In the genomic region with DNA sequence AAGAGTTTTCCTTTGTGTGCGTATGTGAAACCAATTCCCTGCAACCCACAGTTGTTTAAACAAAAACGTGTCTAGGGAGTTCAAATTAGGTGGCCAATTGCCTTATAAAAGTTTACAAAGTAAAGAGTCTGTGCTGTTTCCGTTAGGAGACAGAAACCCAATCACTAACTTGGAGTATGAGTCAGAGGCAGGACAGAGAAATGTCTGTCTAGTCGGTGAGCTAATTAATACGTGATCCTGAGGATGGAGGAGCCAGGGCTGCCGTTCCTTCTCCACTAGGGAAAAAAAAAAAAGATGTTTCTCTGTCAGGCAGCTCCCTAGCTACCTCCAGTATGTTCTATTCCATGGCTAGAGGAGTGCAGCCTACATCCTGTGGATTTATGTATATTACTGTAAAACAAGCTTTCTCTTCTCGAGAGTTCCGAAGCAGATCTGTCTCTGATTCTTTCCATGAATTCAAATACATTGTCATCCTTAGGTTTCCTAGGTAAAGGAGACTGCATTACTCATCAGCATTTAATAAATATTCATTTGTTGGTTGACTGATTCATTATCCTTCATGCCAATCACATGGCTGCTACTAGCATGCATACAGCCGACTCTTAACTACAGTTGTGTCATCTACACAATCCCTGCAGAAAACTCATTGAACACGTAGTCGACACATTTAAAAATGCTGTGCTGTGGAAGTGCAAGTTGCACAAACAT, we compare ENCODE assay signal across 14 cellular contexts.
A peak's percentile ranks its signal among the peaks of the same experiment; 100 is the strongest.
DNase-seq lines count a peak whose midpoint lies in the region; FAIRE-seq and TF ChIP-seq lines count a peak whose summit lies in the region.
"Had no signal": no experiment of that assay in that cellular context is flagged by ENCODE, and none has a peak within 500 bp of the region (broad histone marks: within the 10 kb centered on the region; RNA-seq: fewer than 3 reads in every experiment).

No MANE protein-coding gene starts in this region.

- no peak overlapping the region for H4K8ac ChIP-seq in mesenchymal stem cell (ENCODE audit: low read length)

- CTCF ChIA-PET in mammary epithelial cell (lab: Charles Lee; ENCODE audit: low non-redundant PET) (no interaction called here), OCI-LY7 (lab: Charles Lee; ENCODE audit: unreplicated experiment) (no interaction called here)

- TF ChIP-seq CTCF in mammary epithelial cell (conservative IDR thresholded peaks at IDR 0.05 in 1 of 2, IDR thresholded peaks at IDR 0.05 in 1 of 2; ENCODE audit: extremely low read depth in 1 of 2, insufficient read depth in 1 of 2, low read depth in 1 of 2, low read length in 2 of 2) (no peak), OCI-LY7 (conservative IDR thresholded peaks at IDR 0.05; ENCODE audit: low read length) (no peak)

- H3K36me3 ChIP-seq in mammary epithelial cell (ENCODE audit: insufficient read depth, low read length), result no peaks in the 10 kb centered on the region
- no peaks in the 10 kb centered on the region for H3K36me3 ChIP-seq in mesenchymal stem cell (ENCODE audit: control insufficient read depth in 1 of 2, insufficient read depth in 2 of 2, low read depth in 1 of 2, low read length in 2 of 2)
- H3K36me3 ChIP-seq in OCI-LY7 (ENCODE audit: insufficient read depth, low read length), result no peaks in the 10 kb centered on the region
- H3K36me3 ChIP-seq: BLaER1 had no signal

- H2BK15ac ChIP-seq in mesenchymal stem cell (ENCODE audit: low read depth, poor library complexity, severe bottlenecking), result no peak overlapping the region

- BruUV-seq in mammary epithelial cell (replicated peaks; lab: Mats Ljungman, UMichigan) (no TSS peak), OCI-LY7 (replicated peaks; lab: Mats Ljungman, UMichigan) (no TSS peak)

- DNase-seq in ACHN (peak; percentile 76), HTR-8/SVneo (ENCODE audit: insufficient read length, low spot score) (peak; percentile 26), mammary epithelial cell (peak; percentile 82), mesenchymal stem cell (peak; percentile 96), NCI-H2227 (lab: John Stamatoyannopoulos, UW; ENCODE audit: unreplicated experiment) (no peak), OCI-LY7 (ENCODE audit: low spot score) (no peak), NCI-H748 (lab: John Stamatoyannopoulos, UW; ENCODE audit: unreplicated experiment) (no peak), NCI-H146 treated with DMSO at 0.1 percent for 48 hours (lab: John Stamatoyannopoulos, UW; ENCODE audit: unreplicated experiment) (no peak)
- DNase-seq: activated CD4-positive, alpha-beta T cell treated with anti-CD3 and anti-CD28 coated beads, Interleukin-2, amount 50 U/mL, for 1 hour; effector CD4-positive, alpha-beta T cell; GF-D8; naive thymus-derived CD8-positive, alpha-beta T cell; NCI-H2227 treated with DMSO at 0.1 percent for 48 hours had no signal

- dilution Hi-C loops in mammary epithelial cell (cut with HindIII; ENCODE audit: low sequenced_read_pairs), result loop anchor here (5.0 kb wide), 1 partner anchor 67 kb away; no protein-coding TSS in a partner anchor

- H3K23ac ChIP-seq in mesenchymal stem cell (ENCODE audit: low read length in 2 of 2), result no peak overlapping the region

- no peak overlapping the region for H2AK5ac ChIP-seq in mesenchymal stem cell (ENCODE audit: low read length, severe bottlenecking)

- H3K79me1 ChIP-seq in mesenchymal stem cell (replicated peaks; ENCODE audit: low read length, poor library complexity, severe bottlenecking), result no peaks in the 10 kb centered on the region

- H4K91ac ChIP-seq in mesenchymal stem cell (ENCODE audit: low read length), result no peak overlapping the region

- peak overlapping the region in 1 of 2 experiments; percentile 67 for H2BK12ac ChIP-seq in mesenchymal stem cell (ENCODE audit: low read length in 2 of 2)

- H3K4me1 ChIP-seq in mammary epithelial cell (ENCODE audit: insufficient read depth, low read length) (no peaks in the 10 kb centered on the region), mesenchymal stem cell (ENCODE audit: control insufficient read depth, insufficient read depth, low read depth, low read length) (peaks cover 16% of the 10 kb centered on the region), OCI-LY7 (ENCODE audit: insufficient read depth, low read length, poor library complexity, severe bottlenecking) (no peaks in the 10 kb centered on the region)

- H3K4me2 ChIP-seq in mammary epithelial cell (ENCODE audit: insufficient read depth, low read depth, low read length), result no peak overlapping the region
- no peak overlapping the region for H3K4me2 ChIP-seq in mesenchymal stem cell (ENCODE audit: low read length, poor library complexity, severe bottlenecking)
- H3K4me2 ChIP-seq in OCI-LY7 (ENCODE audit: low read length), result no peak overlapping the region
- H3K4me2 ChIP-seq: BLaER1 had no signal

- no peak overlapping the region for H2AFZ ChIP-seq in mammary epithelial cell (ENCODE audit: low read depth, low read length)
- no peak overlapping the region for H2AFZ ChIP-seq in mesenchymal stem cell (ENCODE audit: low read depth, low read length)
- H2AFZ ChIP-seq in OCI-LY7 (ENCODE audit: low read length), result no peak overlapping the region

- H3K79me2 ChIP-seq in mammary epithelial cell (ENCODE audit: insufficient read depth, low read length) (no peaks in the 10 kb centered on the region), OCI-LY7 (ENCODE audit: insufficient read depth, low read depth, low read length) (no peaks in the 10 kb centered on the region)

- H3K27ac ChIP-seq in mammary epithelial cell (ENCODE audit: insufficient read depth, low read depth, low read length) (no peak overlapping the region), mesenchymal stem cell (ENCODE audit: low read length, poor library complexity, severe bottlenecking) (peak overlapping the region; percentile 70), OCI-LY7 (ENCODE audit: low read depth, low read length, poor library complexity, severe bottlenecking) (no peak overlapping the region)
- H3K27ac ChIP-seq: BLaER1 had no signal

- H3K27me3 ChIP-seq in mammary epithelial cell (ENCODE audit: insufficient read depth, low read length) (no peaks in the 10 kb centered on the region), mesenchymal stem cell (ENCODE audit: control insufficient read depth in 1 of 2, insufficient read depth in 1 of 2, low read length in 2 of 2) (peaks cover 16 to 43% of the 10 kb centered on the region in 2 experiments)
- H3K27me3 ChIP-seq: BLaER1 had no signal

- H3K9me3 ChIP-seq in mammary epithelial cell (replicated peaks; ENCODE audit: insufficient read depth, low read length) (no peaks in the 10 kb centered on the region), mesenchymal stem cell (ENCODE audit: control insufficient read depth, low read length) (no peaks in the 10 kb centered on the region), OCI-LY7 (ENCODE audit: low read length) (no peaks in the 10 kb centered on the region)
- H3K9me3 ChIP-seq: BLaER1 had no signal

- H3K9ac ChIP-seq in mammary epithelial cell (ENCODE audit: insufficient read depth, low read length), result no peak overlapping the region
- peak overlapping the region; percentile 1 for H3K9ac ChIP-seq in mesenchymal stem cell (ENCODE audit: low read length)
- H3K9ac ChIP-seq: BLaER1 had no signal

- H3K4ac ChIP-seq in mesenchymal stem cell (ENCODE audit: low read depth in 1 of 2, low read length in 2 of 2), result no peak overlapping the region

- no peak for FAIRE-seq in HTR-8/SVneo (lab: Jason Lieb, UNC)

- intact Hi-C loops in mammary epithelial cell (cut with micrococcal nuclease) (loop anchor here (10.0 kb wide), 1 partner anchor 69 kb away; no protein-coding TSS in a partner anchor), OCI-LY7 (cut with micrococcal nuclease; ENCODE audit: unreplicated experiment) (no loop called here)

- no peak overlapping the region for H3K14ac ChIP-seq in mesenchymal stem cell (ENCODE audit: low read length in 2 of 2)

- H4K20me1 ChIP-seq in mammary epithelial cell (ENCODE audit: insufficient read depth, low read length) (no peaks in the 10 kb centered on the region), OCI-LY7 (ENCODE audit: insufficient read depth, low read length) (no peaks in the 10 kb centered on the region)
- H4K20me1 ChIP-seq: BLaER1 had no signal

- H2BK5ac ChIP-seq in mesenchymal stem cell (ENCODE audit: low read depth, low read length, poor library complexity, severe bottlenecking), result no peak overlapping the region

- H3K4me3 ChIP-seq in mammary epithelial cell (replicated peaks in 1 of 3; ENCODE audit: insufficient read depth in 1 of 3, low read depth in 2 of 3, low read length in 3 of 3) (no peak overlapping the region), mesenchymal stem cell (ENCODE audit: insufficient read depth in 1 of 2, low read depth in 1 of 2, low read length in 2 of 2) (no peak overlapping the region), OCI-LY7 (ENCODE audit: low read depth, low read length, poor library complexity, severe bottlenecking) (no peak overlapping the region)
- H3K4me3 ChIP-seq: BLaER1 had no signal

- POLR2A ChIA-PET in OCI-LY7 (lab: Charles Lee), result interaction anchor here (0.6 to 0.7 kb wide), 2 partner anchors 283 to 988 kb away, joined by 3 to 5 read pairs; no protein-coding TSS in a partner anchor

- WGBS in mammary epithelial cell (ENCODE audit: low coverage, missing lambda C conversion rate), result 55% methylated on average over 11 of the region's 11 CpGs
- 34% methylated on average over 7 of the region's 11 CpGs for WGBS in mesenchymal stem cell

- no peak overlapping the region for H2BK120ac ChIP-seq in mesenchymal stem cell (ENCODE audit: low read depth, low read length)

- in situ Hi-C loops in ACHN (cut with HindIII; ENCODE audit: low pct_ligation_motif_present, low pct_unique_long_range_greater_than_20kb, low sequenced_read_pairs) (no loop called here), mammary epithelial cell (cut with MboI; ENCODE audit: low sequenced_read_pairs in 2 of 2) (no loop called here)

- peak overlapping the region in 1 of 2 experiments; percentile 54 for H3K18ac ChIP-seq in mesenchymal stem cell (ENCODE audit: low read depth in 1 of 2, low read length in 2 of 2)

- H3K9me2 ChIP-seq in OCI-LY7 (ENCODE audit: insufficient read depth, low read length), result no peaks in the 10 kb centered on the region

Comparison
In these comparisons a context has a peak if more than half of its experiments do, and no peak if none do; other contexts are left out.
1. DNase-seq: peak in ACHN (single experiment), HTR-8/SVneo (single experiment), mammary epithelial cell (single experiment) and mesenchymal stem cell (single experiment); none in NCI-H2227 (single experiment), OCI-LY7 (single experiment), NCI-H748 (single experiment) and NCI-H146 treated with DMSO at 0.1 percent for 48 hours (single experiment).